Comparison of ENCODE assay signal across 14 cellular contexts in the genomic region with DNA sequence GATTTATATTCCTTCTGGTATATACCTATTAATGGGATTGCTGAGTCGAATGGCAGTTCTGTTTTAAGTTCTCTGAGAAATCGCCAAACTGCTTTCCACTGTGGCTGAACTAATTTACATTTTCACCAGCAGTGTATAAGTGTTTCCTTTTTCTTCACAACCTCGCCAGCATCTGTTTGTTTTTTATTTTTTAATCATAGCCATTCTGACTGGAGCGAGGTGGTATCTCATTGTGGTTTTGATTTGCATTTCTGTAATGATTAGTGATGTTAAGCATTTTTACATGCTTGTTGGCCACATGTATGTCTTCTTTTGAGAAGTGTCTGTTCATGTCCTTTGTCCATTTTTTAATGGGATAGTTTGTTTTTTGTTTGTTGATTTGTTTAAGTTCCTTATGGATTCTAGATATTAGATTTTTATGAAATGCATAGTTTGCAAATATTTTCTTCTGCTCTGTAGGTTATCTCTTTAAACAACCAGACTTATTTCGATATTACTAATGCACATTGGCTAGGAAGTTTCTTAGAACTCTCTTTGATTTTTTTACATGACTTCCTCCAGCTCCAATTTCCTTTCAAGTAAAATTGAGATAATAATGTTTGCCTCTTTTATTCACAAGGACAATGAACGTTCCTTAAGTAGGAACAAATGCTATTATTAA. TPM values are rescaled to one million over a fixed set of nuclear protein-coding genes. Genes with fewer than 3 reads are reported as not detected.
DNase-seq lines count a peak whose midpoint lies in the region; ATAC-seq and TF ChIP-seq lines count a peak whose summit lies in the region.
"Had no signal": no experiment of that assay in that cellular context is flagged by ENCODE, and none has a peak within 500 bp of the region (broad histone marks: within the 10 kb centered on the region; RNA-seq: fewer than 3 reads in every experiment).

No MANE protein-coding gene starts in this region.

- H3K4me1 Mint-ChIP-seq in activated naive CD8-positive, alpha-beta T cell treated with anti-CD3 and anti-CD28 coated beads, Interleukin-2, amount 10 ng/mL, durations not matched to agents 7 days and 5 days: peaks cover 17% of the 10 kb centered on the region
- H3K4me1 Mint-ChIP-seq in activated naive CD8-positive, alpha-beta T cell treated with anti-CD3 and anti-CD28 coated beads for 36 hours: peaks cover 6% of the 10 kb centered on the region

- no peaks in the 10 kb centered on the region for H3K27me3 Mint-ChIP-seq in activated naive CD8-positive, alpha-beta T cell treated with anti-CD3 and anti-CD28 coated beads, Interleukin-2, amount 10 ng/mL, durations not matched to agents 7 days and 5 days
- H3K27me3 Mint-ChIP-seq in activated naive CD8-positive, alpha-beta T cell treated with anti-CD3 and anti-CD28 coated beads for 36 hours: no peaks in the 10 kb centered on the region
- H3K27me3 Mint-ChIP-seq: activated T-cell treated with anti-CD3 and anti-CD28 coated beads, Interleukin-2, amount 50 U/mL, for 24 hours had no signal

- in situ Hi-C loops in GM13976 (cut with MboI; ENCODE audit: low sequenced_read_pairs, unreplicated experiment): no loop called here

- no peaks in the 10 kb centered on the region for H3K9me3 Mint-ChIP-seq in activated naive CD8-positive, alpha-beta T cell treated with anti-CD3 and anti-CD28 coated beads, Interleukin-2, amount 10 ng/mL, durations not matched to agents 7 days and 5 days
- no peaks in the 10 kb centered on the region for H3K9me3 Mint-ChIP-seq in activated naive CD8-positive, alpha-beta T cell treated with anti-CD3 and anti-CD28 coated beads for 36 hours
- H3K9me3 Mint-ChIP-seq: activated T-cell treated with anti-CD3 and anti-CD28 coated beads, Interleukin-2, amount 50 U/mL, for 24 hours had no signal

- peak overlapping the region; percentile 17 for H3K4me3 Mint-ChIP-seq in activated naive CD8-positive, alpha-beta T cell treated with anti-CD3 and anti-CD28 coated beads, Interleukin-2, amount 10 ng/mL, durations not matched to agents 7 days and 5 days
- no peak overlapping the region for H3K4me3 Mint-ChIP-seq in activated naive CD8-positive, alpha-beta T cell treated with anti-CD3 and anti-CD28 coated beads for 36 hours
- H3K4me3 Mint-ChIP-seq: activated T-cell treated with anti-CD3 and anti-CD28 coated beads, Interleukin-2, amount 50 U/mL, for 24 hours had no signal

- TF ChIP-seq CTCF in neutrophil (IDR thresholded peaks at IDR 0.05) (no peak), gastroesophageal sphincter (IDR thresholded peaks at IDR 0.05) (no peak), heart right ventricle (IDR thresholded peaks at IDR 0.05) (no peak), GM13976 (IDR thresholded peaks at IDR 0.05; ENCODE audit: borderline replicate concordance, control extremely low read depth, extremely low read depth, insufficient read depth, missing control alignments) (no peak)

- 64 to 72% methylated on average over 6 of the region's 6 CpGs for WGBS in gastroesophageal sphincter (ENCODE audit: low coverage in 1 of 2), 2 donors
- 72 to 80% methylated on average over 6 of the region's 6 CpGs for WGBS in heart right ventricle, 2 donors

- H3K36me3 ChIP-seq in neutrophil: peaks cover 100% of the 10 kb centered on the region
- no peaks in the 10 kb centered on the region for H3K36me3 ChIP-seq in gastroesophageal sphincter
- no peaks in the 10 kb centered on the region for H3K36me3 ChIP-seq in heart right ventricle
- H3K36me3 ChIP-seq: prostate gland had no signal

- DNase-seq in activated naive CD8-positive, alpha-beta T cell treated with anti-CD3 and anti-CD28 coated beads, Interleukin-2, amount 10 ng/mL, durations not matched to agents 7 days and 5 days: no peak
- no peak for DNase-seq in activated naive CD8-positive, alpha-beta T cell treated with anti-CD3 and anti-CD28 coated beads for 36 hours
- DNase-seq in heart right ventricle: no peak
- no peak for DNase-seq in GM13976 (ENCODE audit: low spot score)
- DNase-seq: activated T-cell treated with anti-CD3 and anti-CD28 coated beads, Interleukin-2, amount 50 U/mL, for 24 hours; foreskin fibroblast; NCI-H1092 treated with DMSO at 0.1 percent for 48 hours; SHP77 treated with DMSO at 0.1 percent for 48 hours had no signal

- H3K27me3 ChIP-seq in neutrophil (no peaks in the 10 kb centered on the region), gastroesophageal sphincter (no peaks in the 10 kb centered on the region), heart right ventricle (no peaks in the 10 kb centered on the region)

- intact Hi-C loops in heart right ventricle (cut with DNase I): no loop called here

- H3K4me1 ChIP-seq in neutrophil (ENCODE audit: control insufficient read depth in 1 of 2, insufficient read depth in 1 of 2, low read depth in 1 of 2, low read length in 1 of 2): peaks cover 44 to 59% of the 10 kb centered on the region in 2 experiments
- H3K4me1 ChIP-seq in gastroesophageal sphincter: peaks cover 0 to 11% (median 0%) of the 10 kb centered on the region in 3 donors
- H3K4me1 ChIP-seq in heart right ventricle: peaks cover 0 to 6% (median 0%) of the 10 kb centered on the region in 9 donors
- H3K4me1 ChIP-seq: prostate gland had no signal

- POLR2A ChIA-PET in activated naive CD8-positive, alpha-beta T cell treated with anti-CD3 and anti-CD28 coated beads, Interleukin-2, amount 10 ng/mL, durations not matched to agents 7 days and 5 days (lab: Charles Lee): no interaction called here

- H3K9me3 ChIP-seq in neutrophil: peaks cover 5% of the 10 kb centered on the region
- no peaks in the 10 kb centered on the region for H3K9me3 ChIP-seq in gastroesophageal sphincter
- no peaks in the 10 kb centered on the region for H3K9me3 ChIP-seq in heart right ventricle
- H3K9me3 ChIP-seq: prostate gland had no signal

- no peak for ATAC-seq in activated naive CD8-positive, alpha-beta T cell treated with anti-CD3 and anti-CD28 coated beads, Interleukin-2, amount 10 ng/mL, durations not matched to agents 7 days and 5 days (ENCODE audit: low read depth)
- ATAC-seq in GM21825 (IDR thresholded peaks at IDR 0.05; ENCODE audit: unreplicated experiment) (peak; percentile 79), HG03342 (IDR thresholded peaks at IDR 0.05; ENCODE audit: unreplicated experiment) (peak; percentile 67), gastroesophageal sphincter (no peak), heart right ventricle (no peak)

- TF ChIP-seq POLR2A in gastroesophageal sphincter (IDR thresholded peaks at IDR 0.05): no peak

- H3K27ac ChIP-seq in neutrophil: peak overlapping the region; percentile 49
- no peak overlapping the region for H3K27ac ChIP-seq in gastroesophageal sphincter
- no peak overlapping the region for H3K27ac ChIP-seq in heart right ventricle
- H3K27ac ChIP-seq: prostate gland had no signal

- peak overlapping the region; percentile 7 for H3K27ac Mint-ChIP-seq in activated naive CD8-positive, alpha-beta T cell treated with anti-CD3 and anti-CD28 coated beads, Interleukin-2, amount 10 ng/mL, durations not matched to agents 7 days and 5 days
- no peak overlapping the region for H3K27ac Mint-ChIP-seq in activated naive CD8-positive, alpha-beta T cell treated with anti-CD3 and anti-CD28 coated beads for 36 hours
- H3K27ac Mint-ChIP-seq: activated T-cell treated with anti-CD3 and anti-CD28 coated beads, Interleukin-2, amount 50 U/mL, for 24 hours had no signal

- peaks cover 3% of the 10 kb centered on the region for H3K36me3 Mint-ChIP-seq in activated naive CD8-positive, alpha-beta T cell treated with anti-CD3 and anti-CD28 coated beads, Interleukin-2, amount 10 ng/mL, durations not matched to agents 7 days and 5 days
- H3K36me3 Mint-ChIP-seq in activated naive CD8-positive, alpha-beta T cell treated with anti-CD3 and anti-CD28 coated beads for 36 hours: no peaks in the 10 kb centered on the region

- H3K4me3 ChIP-seq in neutrophil (ENCODE audit: low read depth in 1 of 2, low read length in 1 of 2) (no peak overlapping the region), gastroesophageal sphincter (no peak overlapping the region), heart right ventricle (no peak overlapping the region)
- H3K4me3 ChIP-seq: prostate gland had no signal

- no peak for TF ChIP-seq EP300 in gastroesophageal sphincter (IDR thresholded peaks at IDR 0.05)

RNA-seq across cellular contexts. Expression of a gene that starts 12.2 kb away (rescaled TPM):
- not detected for total RNA-seq in activated naive CD8-positive, alpha-beta T cell treated with anti-CD3 and anti-CD28 coated beads, Interleukin-2, amount 10 ng/mL, durations not matched to agents 7 days and 5 days
- total RNA-seq in activated naive CD8-positive, alpha-beta T cell treated with anti-CD3 and anti-CD28 coated beads for 36 hours: not detected
- total RNA-seq in gastroesophageal sphincter: 1 to 10 TPM in 2 of 4 donors, under 1 TPM in 1, not detected in 1; 0.15 to 3.9 (median 2.2) TPM
- 1 to 10 TPM in 2 of 10 donors, under 1 TPM in 8; 0.09 to 2.0 (median 0.44) TPM for total RNA-seq in heart right ventricle
- polyA plus RNA-seq in heart right ventricle: under 1 TPM; 0.23 to 0.44 TPM
- total RNA-seq: H1 had no signal
- polyA plus RNA-seq: H1 had no signal

RNA-seq across cellular contexts. Expression of a gene that starts 31.6 kb away (rescaled TPM):
- 10 to 100 TPM; 30.4 to 31.5 TPM for total RNA-seq in activated naive CD8-positive, alpha-beta T cell treated with anti-CD3 and anti-CD28 coated beads, Interleukin-2, amount 10 ng/mL, durations not matched to agents 7 days and 5 days
- total RNA-seq in activated naive CD8-positive, alpha-beta T cell treated with anti-CD3 and anti-CD28 coated beads for 36 hours: 10 to 100 TPM in 1 of 2 experiments, 1 to 10 TPM in 1; 9.4 to 11.9 TPM
- total RNA-seq in gastroesophageal sphincter (1 to 10 TPM in 3 of 4 donors, under 1 TPM in 1; 0.31 to 3.8 (median 2.3) TPM), heart right ventricle (1 to 10 TPM in 8 of 10 donors, under 1 TPM in 2; 0.83 to 4.2 (median 2.0) TPM)
- polyA plus RNA-seq in heart right ventricle: under 1 TPM; 0.23 to 0.95 TPM
- total RNA-seq: H1 had no signal
- polyA plus RNA-seq: H1 had no signal

Comparison
In these comparisons a context has a peak if more than half of its experiments do, and no peak if none do; other contexts are left out.
1. ATAC-seq: peak in GM21825 (single experiment) and HG03342 (single experiment); none in activated naive CD8-positive, alpha-beta T cell treated with anti-CD3 and anti-CD28 coated beads, Interleukin-2, amount 10 ng/mL, durations not matched to agents 7 days and 5 days (single experiment), gastroesophageal sphincter (single experiment) and heart right ventricle (0 of 8).